Comparison of ENCODE assay signal across 8 cellular contexts in the genomic region with DNA sequence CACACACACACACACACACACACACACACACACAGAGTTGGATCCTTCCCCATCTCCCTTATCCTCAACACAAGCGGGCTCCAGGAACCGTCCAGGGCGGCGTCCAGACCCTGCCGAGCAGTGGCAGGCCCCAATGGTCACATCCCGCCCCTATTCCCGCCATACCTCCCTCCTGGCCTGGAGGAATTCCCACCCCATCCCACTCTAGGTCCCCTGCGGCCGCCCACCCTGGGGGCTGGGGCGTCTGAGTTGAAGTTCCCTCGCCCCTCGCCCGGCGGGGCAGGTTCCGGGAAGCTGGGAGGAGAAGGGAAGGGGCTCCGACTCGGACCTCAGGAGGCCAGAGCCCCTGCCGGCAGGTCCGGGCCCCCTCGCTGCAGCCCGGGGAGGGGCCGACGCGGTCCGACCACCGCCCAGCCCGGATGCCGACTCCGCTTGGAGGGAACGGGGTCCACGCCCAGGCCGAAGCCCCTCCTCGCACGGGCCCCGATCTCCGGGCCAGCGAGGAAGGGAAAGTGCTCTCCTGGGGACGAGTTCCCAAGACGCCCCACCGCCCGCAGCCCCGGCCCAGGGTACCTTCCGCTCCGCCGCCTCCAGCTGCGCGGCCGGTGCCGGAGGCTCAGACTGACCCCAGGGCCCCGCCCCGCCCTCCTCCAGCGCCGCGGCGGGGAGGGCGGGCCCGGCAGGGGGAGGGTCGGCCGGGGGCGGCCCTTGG. TPM values are rescaled to one million over a fixed set of nuclear protein-coding genes. Genes with fewer than 3 reads are reported as not detected.
A peak's percentile ranks its signal among the peaks of the same experiment; 100 is the strongest.
DNase-seq lines count a peak whose midpoint lies in the region; ATAC-seq and TF ChIP-seq lines count a peak whose summit lies in the region.

A gene (minus strand): TSS at position 623 of the 712 bp plus-strand sequence. CDS start 3,328 bp downstream, outside the sequence.

- peak within 1 kb of the TSS; percentile 68 for H2AFZ ChIP-seq in hepatocyte

- peaks cover 40% of the 10 kb centered on the region for H3K79me2 ChIP-seq in hepatocyte

- no peaks in the 10 kb centered on the region for H3K36me3 ChIP-seq in CD8-positive, alpha-beta memory T cell (ENCODE audit: insufficient read depth, low read length)
- H3K36me3 ChIP-seq in hepatocyte (replicated peaks; ENCODE audit: insufficient read depth, low read depth) = no peaks in the 10 kb centered on the region

- H3K4me1 Mint-ChIP-seq in CD8-positive, alpha-beta memory T cell = peaks cover 43 to 47% (median 45%) of the 10 kb centered on the region in 3 donors

- peak within 1 kb of the TSS in 7 of 8 donors; percentile 70 to 97 (median 90) for H3K27ac Mint-ChIP-seq in CD8-positive, alpha-beta memory T cell

- H3K4me2 ChIP-seq in hepatocyte = peak within 1 kb of the TSS; percentile 91

- H3K4me3 ChIP-seq in CD8-positive, alpha-beta memory T cell (ENCODE audit: low read length) = peak within 1 kb of the TSS; percentile 27
- H3K4me3 ChIP-seq in hepatocyte = peak within 1 kb of the TSS; percentile 100
- H3K4me3 ChIP-seq in retinal pigment epithelial cell (ENCODE audit: low read length) = peak within 1 kb of the TSS; percentile 86

- H3K9me2 ChIP-seq in hepatocyte (replicated peaks; ENCODE audit: insufficient read depth) = no peaks in the 10 kb centered on the region

- TF ChIP-seq CTCF in hepatocyte (IDR thresholded peaks at IDR 0.05; ENCODE audit: poor library complexity) (no peak), retinal pigment epithelial cell (conservative IDR thresholded peaks at IDR 0.05; ENCODE audit: low read depth, low read length) (no peak)

- peaks cover 3% of the 10 kb centered on the region for H4K20me1 ChIP-seq in hepatocyte (ENCODE audit: insufficient read depth, poor library complexity, severe bottlenecking)

- H3K9me3 Mint-ChIP-seq in CD8-positive, alpha-beta memory T cell = no peaks in the 10 kb centered on the region

- H3K4me3 Mint-ChIP-seq in CD8-positive, alpha-beta memory T cell = peak within 1 kb of the TSS; percentile 71 to 94 (median 87)

- POLR2A ChIA-PET in CD8-positive, alpha-beta memory T cell (lab: Charles Lee) = no interaction called here

- 0% methylated on average over 11 of the region's 60 CpGs for WGBS in hepatocyte (ENCODE audit: low lambda C conversion rate, missing lambda C conversion rate)

- peaks cover 2 to 5% of the 10 kb centered on the region in 2 donors for H3K27me3 Mint-ChIP-seq in CD8-positive, alpha-beta memory T cell

- ATAC-seq in GM18907 (IDR thresholded peaks at IDR 0.05; ENCODE audit: unreplicated experiment) (peak; percentile 63), HG03064 (IDR thresholded peaks at IDR 0.05; ENCODE audit: low read depth, unreplicated experiment) (peak; percentile 54)

- H3K4me1 ChIP-seq in CD8-positive, alpha-beta memory T cell (ENCODE audit: insufficient read depth, low read length) = peaks cover 36% of the 10 kb centered on the region
- peaks cover 33% of the 10 kb centered on the region for H3K4me1 ChIP-seq in hepatocyte (ENCODE audit: insufficient read depth)

- H3K9me3 ChIP-seq in CD8-positive, alpha-beta memory T cell (ENCODE audit: low read length) = no peaks in the 10 kb centered on the region
- no peaks in the 10 kb centered on the region for H3K9me3 ChIP-seq in hepatocyte (ENCODE audit: low read depth)

- peak in 4 of 5 donors; percentile 29 to 58 (median 42) for DNase-seq in CD8-positive, alpha-beta memory T cell
- DNase-seq in OCI-M1 (lab: John Stamatoyannopoulos, UW) (peak; percentile 88), astrocyte of the hippocampus (ENCODE audit: low read depth, low spot score) (peak; percentile 89), hepatocyte (ENCODE audit: low spot score) (peak; percentile 93), retinal pigment epithelial cell (ENCODE audit: low read depth) (no peak), NCI-H1048 (lab: John Stamatoyannopoulos, UW) (no peak)

- no peaks in the 10 kb centered on the region for H3K36me3 Mint-ChIP-seq in CD8-positive, alpha-beta memory T cell

- no peaks in the 10 kb centered on the region for H3K27me3 ChIP-seq in CD8-positive, alpha-beta memory T cell (ENCODE audit: insufficient read depth, low read length, poor library complexity, severe bottlenecking)
- no peaks in the 10 kb centered on the region for H3K27me3 ChIP-seq in hepatocyte

- CTCF ChIA-PET in CD8-positive, alpha-beta memory T cell (lab: Charles Lee) = interaction anchor here (1.8 to 3.3 kb wide), 2 partner anchors 10 to 33 kb away, joined by 14 to 23 read pairs; a partner anchor contains a TSS

- peak within 1 kb of the TSS; percentile 71 for H3K27ac ChIP-seq in CD8-positive, alpha-beta memory T cell (ENCODE audit: low read depth, low read length)
- peak within 1 kb of the TSS; percentile 97 for H3K27ac ChIP-seq in hepatocyte

RNA-seq across cellular contexts. Expression of the gene that starts here (rescaled TPM):
- 10 to 100 TPM; 20.3 to 23.0 TPM for total RNA-seq in CD8-positive, alpha-beta memory T cell
- 53.2 TPM for polyA plus RNA-seq in CD8-positive, alpha-beta memory T cell
- 340 and 354 TPM in 2 replicates for total RNA-seq in hepatocyte
- 610 and 612 TPM in 2 replicates for polyA plus RNA-seq in hepatocyte

Comparison
In these comparisons a context has a peak if more than half of its experiments do, and no peak if none do; other contexts are left out.
1. RNA of the gene that starts here (total RNA-seq): 340 to 354 TPM in hepatocyte; 20.3 to 23.0 TPM in CD8-positive, alpha-beta memory T cell; every median in the first group is over 10 times any median in the second.
2. RNA of the gene that starts here (polyA plus RNA-seq): 610 to 612 TPM in hepatocyte; 53.2 TPM in CD8-positive, alpha-beta memory T cell (single experiment); every median in the first group is over 10 times any median in the second.
3. DNase-seq: peak in CD8-positive, alpha-beta memory T cell (4 of 5), OCI-M1 (single experiment), astrocyte of the hippocampus (single experiment) and hepatocyte (single experiment); none in retinal pigment epithelial cell (single experiment) and NCI-H1048 (single experiment).
4. H3K4me3 ChIP-seq: peak in every context shown above with its lines; median percentile 100 in hepatocyte; 86 in retinal pigment epithelial cell; 27 in CD8-positive, alpha-beta memory T cell.